Comparison of ENCODE assay signal across 8 cellular contexts in genomic region chr15:101651753-101652097, GRCh38. TPM values are rescaled to one million over a fixed set of nuclear protein-coding genes. Genes with fewer than 3 reads are reported as not detected.
A peak's percentile ranks its signal among the peaks of the same experiment; 100 is the strongest.
DNase-seq lines count a peak whose midpoint lies in the region; ATAC-seq and TF ChIP-seq lines count a peak whose summit lies in the region.

No MANE protein-coding gene starts in this region.

- peak overlapping the region; percentile 99 for H3K4me3 ChIP-seq in CD8-positive, alpha-beta T cell (ENCODE audit: low read depth, low read length)
- peak overlapping the region; percentile 61 for H3K4me3 ChIP-seq in HL-60 (replicated peaks; ENCODE audit: insufficient read depth, low read length)
- H3K4me3 ChIP-seq in WERI-Rb-1 (ENCODE audit: low read depth, low read length): peak overlapping the region; percentile 80
- H3K4me3 ChIP-seq in ovary: peak overlapping the region; percentile 97

- peak overlapping the region; percentile 97 for H3K27ac ChIP-seq in CD8-positive, alpha-beta T cell (ENCODE audit: low read depth, low read length)
- peak overlapping the region; percentile 86 for H3K27ac ChIP-seq in HL-60 (replicated peaks)
- peak overlapping the region; percentile 89 for H3K27ac ChIP-seq in WERI-Rb-1
- peak overlapping the region; percentile 60 to 92 for H3K27ac ChIP-seq in ovary

- DNase-seq in CD8-positive, alpha-beta T cell: peak in 2 of 7 experiments; percentile 14 to 23
- DNase-seq in HL-60 (ENCODE audit: low read depth in 1 of 2, low spot score in 1 of 2) (no peak), WERI-Rb-1 (peak; percentile 46), foreskin melanocyte (peak; percentile 41), ovary (peak in 1 of 5 donors; percentile 45), EL (no peak)
- DNase-seq in stimulated activated CD4-positive, alpha-beta T cell treated with anti-CD3 and anti-CD28 coated beads, Interleukin-2, amount 100 ng/mL, for 48 hours: no peak

- H3K9me3 ChIP-seq in CD8-positive, alpha-beta T cell (ENCODE audit: low read length): no peaks in the 10 kb centered on the region
- H3K9me3 ChIP-seq in WERI-Rb-1 (ENCODE audit: severe bottlenecking) (no peaks in the 10 kb centered on the region), ovary (no peaks in the 10 kb centered on the region)

- no peak for TF ChIP-seq POLR2A in ovary (IDR thresholded peaks at IDR 0.05)

- H3K27me3 Mint-ChIP-seq in CD8-positive, alpha-beta T cell (ENCODE audit: low read depth): no peaks in the 10 kb centered on the region

- H3K4me1 ChIP-seq in CD8-positive, alpha-beta T cell (ENCODE audit: insufficient read depth, low read length): peaks cover 26% of the 10 kb centered on the region
- peaks cover 6% of the 10 kb centered on the region for H3K4me1 ChIP-seq in ovary (ENCODE audit: insufficient read depth)

- peaks cover 18% of the 10 kb centered on the region for H3K36me3 ChIP-seq in CD8-positive, alpha-beta T cell (ENCODE audit: insufficient read depth, low read length)
- H3K36me3 ChIP-seq in WERI-Rb-1: peaks cover 31% of the 10 kb centered on the region
- no peaks in the 10 kb centered on the region for H3K36me3 ChIP-seq in ovary

- TF ChIP-seq EP300 in ovary (IDR thresholded peaks at IDR 0.05): no peak

- WGBS in ovary, 3 donors: 0 to 1% (median 0%) methylated on average over 28 of the region's 28 CpGs

- peak overlapping the region; percentile 96 for H3K27ac Mint-ChIP-seq in CD8-positive, alpha-beta T cell

- intact Hi-C loops in CD8-positive, alpha-beta T cell (cut with DNase I, micrococcal nuclease): loop anchor here (1.0 to 10.0 kb wide), 11 partner anchors 10 to 1919 kb away; partner anchors contain the start of genes SNRPA1 (in 2 of the 2), TARS3 (in 2 of the 2), ADAMTS17 (in 1 of the 2) and ASB7 (in 1 of the 2)
- intact Hi-C loops in ovary (cut with DNase I): no loop called here

- no peaks in the 10 kb centered on the region for H3K27me3 ChIP-seq in CD8-positive, alpha-beta T cell (ENCODE audit: insufficient read depth, low read length)
- no peaks in the 10 kb centered on the region for H3K27me3 ChIP-seq in HL-60 (ENCODE audit: insufficient read depth, poor library complexity, severe bottlenecking)
- no peaks in the 10 kb centered on the region for H3K27me3 ChIP-seq in WERI-Rb-1 (ENCODE audit: insufficient read depth, low read depth, severe bottlenecking)
- H3K27me3 ChIP-seq in ovary: no peaks in the 10 kb centered on the region

- CTCF ChIA-PET in CD8-positive, alpha-beta T cell (lab: Charles Lee): interaction anchor here (1.0 to 1.3 kb wide), 2 partner anchors 9 to 10 kb away, joined by 4 read pairs; no protein-coding TSS in a partner anchor

- H3K4me1 Mint-ChIP-seq in CD8-positive, alpha-beta T cell (ENCODE audit: low read depth): peaks cover 43% of the 10 kb centered on the region

- no peak for TF ChIP-seq CTCF in CD8-positive, alpha-beta T cell (IDR thresholded peaks at IDR 0.05)
- TF ChIP-seq CTCF in HL-60 (IDR thresholded peaks at IDR 0.05; ENCODE audit: insufficient read depth, low read length) (no peak), WERI-Rb-1 (IDR thresholded peaks at IDR 0.05; ENCODE audit: low read depth, low read length) (no peak), ovary (IDR thresholded peaks at IDR 0.05) (no peak)

- H3K9me3 Mint-ChIP-seq in CD8-positive, alpha-beta T cell: no peaks in the 10 kb centered on the region

- peaks cover 47% of the 10 kb centered on the region for H3K36me3 Mint-ChIP-seq in CD8-positive, alpha-beta T cell

- POLR2A ChIA-PET in CD8-positive, alpha-beta T cell (lab: Charles Lee): interaction anchor here (0.6 to 1.7 kb wide), 5 partner anchors 9 to 366 kb away, joined by 3 to 7 read pairs (median 4); partner anchors contain the start of gene TARS3

- peak overlapping the region; percentile 90 for H3K4me3 Mint-ChIP-seq in CD8-positive, alpha-beta T cell

- ATAC-seq in CD8-positive, alpha-beta T cell: peak; percentile 43
- ATAC-seq in GM19467 (IDR thresholded peaks at IDR 0.05; ENCODE audit: unreplicated experiment): peak; percentile 42

RNA-seq across cellular contexts. Expression of gene TM2D3, which starts 0.5 kb away (rescaled TPM):
- 10 to 100 TPM; 76.1 to 76.7 TPM for total RNA-seq in CD8-positive, alpha-beta T cell
- total RNA-seq in ovary: 10 to 100 TPM; 46.0 to 76.9 (median 57.3) TPM
- polyA plus RNA-seq in ovary: 10 to 100 TPM; 46.5 to 70.7 TPM

Comparison
In these comparisons a context has a peak if more than half of its experiments do, and no peak if none do; other contexts are left out.
1. DNase-seq: peak in WERI-Rb-1 (single experiment) and foreskin melanocyte (single experiment); none in HL-60 (0 of 2), EL (single experiment) and stimulated activated CD4-positive, alpha-beta T cell treated with anti-CD3 and anti-CD28 coated beads, Interleukin-2, amount 100 ng/mL, for 48 hours (0 of 2).
2. intact Hi-C loops: an anchor here in CD8-positive, alpha-beta T cell (1.0 to 10.0 kb wide); none called in ovary.
3. Peak in every context shown above with its lines, with median percentiles within 50 percentile points of each other: H3K27ac ChIP-seq and H3K4me3 ChIP-seq.